ENCODE assay signal across 15 cellular contexts in genomic region chr3:173249457-173249856, GRCh38.
DNase-seq lines count a peak whose midpoint lies in the region; ATAC-seq lines count a peak whose summit lies in the region.
"Had no signal": no experiment of that assay in that cellular context is flagged by ENCODE, and none has a peak within 500 bp of the region (broad histone marks: within the 10 kb centered on the region; RNA-seq: fewer than 3 reads in every experiment).

No MANE protein-coding gene starts in this region.

- ATAC-seq in GM18858 (IDR thresholded peaks at IDR 0.05; ENCODE audit: unreplicated experiment) (peak; percentile 46), HG02870 (IDR thresholded peaks at IDR 0.05; ENCODE audit: unreplicated experiment) (no peak)
- peak; percentile 34 for ATAC-seq in stimulated activated effector memory CD8-positive, alpha-beta T cell treated with anti-CD3 and anti-CD28 coated beads, Interleukin-12 subunit alpha, Interleukin-12 subunit beta, amount 100 ng/mL, for 72 hours

- H3K36me3 Mint-ChIP-seq in stimulated activated effector memory CD8-positive, alpha-beta T cell treated with anti-CD3 and anti-CD28 coated beads, Interleukin-12 subunit alpha, Interleukin-12 subunit beta, amount 100 ng/mL, for 72 hours = no peaks in the 10 kb centered on the region

- no peak overlapping the region for H3K27ac Mint-ChIP-seq in stimulated activated effector memory CD8-positive, alpha-beta T cell treated with anti-CD3 and anti-CD28 coated beads, Interleukin-12 subunit alpha, Interleukin-12 subunit beta, amount 100 ng/mL, for 72 hours

- no peaks in the 10 kb centered on the region for H3K4me1 Mint-ChIP-seq in stimulated activated effector memory CD8-positive, alpha-beta T cell treated with anti-CD3 and anti-CD28 coated beads, Interleukin-12 subunit alpha, Interleukin-12 subunit beta, amount 100 ng/mL, for 72 hours

- H3K4me3 Mint-ChIP-seq in stimulated activated effector memory CD8-positive, alpha-beta T cell treated with anti-CD3 and anti-CD28 coated beads, Interleukin-12 subunit alpha, Interleukin-12 subunit beta, amount 100 ng/mL, for 72 hours = no peak overlapping the region

- peak; percentile 7 for DNase-seq in NCI-H82 (lab: John Stamatoyannopoulos, UW)
- no peak for DNase-seq in NCI-H82 treated with DMSO at 0.1 percent for 48 hours (lab: John Stamatoyannopoulos, UW; ENCODE audit: unreplicated experiment)
- DNase-seq in NAMALWA (ENCODE audit: low spot score) = peak; percentile 23
- DNase-seq in stimulated activated effector memory CD8-positive, alpha-beta T cell treated with anti-CD3 and anti-CD28 coated beads, Interleukin-12 subunit alpha, Interleukin-12 subunit beta, amount 100 ng/mL, for 72 hours (ENCODE audit: low spot score in 2 of 2) = no peak
- DNase-seq in CD1c-positive myeloid dendritic cell (ENCODE audit: extremely low spot score) = no peak
- DNase-seq in AG08396 (ENCODE audit: low spot score) = no peak
- DNase-seq: DMS153, HCEC 1CT, NCI-H1048, NCI-H1436 treated with DMSO at 0.1 percent for 48 hours, NCI-H2029 treated with DMSO at 0.1 percent for 48 hours, NCI-H748 treated with DMSO at 0.1 percent for 48 hours, T-helper 1 cell had no signal

- H3K9me3 Mint-ChIP-seq in stimulated activated effector memory CD8-positive, alpha-beta T cell treated with anti-CD3 and anti-CD28 coated beads, Interleukin-12 subunit alpha, Interleukin-12 subunit beta, amount 100 ng/mL, for 72 hours = peaks cover 7% of the 10 kb centered on the region

Comparison
In these comparisons a context has a peak if more than half of its experiments do, and no peak if none do; other contexts are left out.
1. DNase-seq: peak in NCI-H82 (single experiment) and NAMALWA (single experiment); none in NCI-H82 treated with DMSO at 0.1 percent for 48 hours (single experiment), stimulated activated effector memory CD8-positive, alpha-beta T cell treated with anti-CD3 and anti-CD28 coated beads, Interleukin-12 subunit alpha, Interleukin-12 subunit beta, amount 100 ng/mL, for 72 hours (0 of 2), CD1c-positive myeloid dendritic cell (single experiment) and AG08396 (single experiment).